9 cellular contexts compared by ENCODE assay signal in genomic region chr19:8575467-8575997, GRCh38. TPM values are rescaled to one million over a fixed set of nuclear protein-coding genes. Genes with fewer than 3 reads are reported as not detected.
DNase-seq lines count a peak whose midpoint lies in the region; ATAC-seq and TF ChIP-seq lines count a peak whose summit lies in the region.
"Had no signal": no experiment of that assay in that cellular context is flagged by ENCODE, and none has a peak within 500 bp of the region (broad histone marks: within the 10 kb centered on the region; RNA-seq: fewer than 3 reads in every experiment).

No MANE protein-coding gene starts in this region.

- DNase-seq in heart left ventricle (peak in 1 of 5 donors; percentile 42), right atrium auricular region (ENCODE audit: low spot score) (no peak), right cardiac atrium (peak in 1 of 3 donors; percentile 61), upper lobe of left lung (peak in 1 of 2 donors; percentile 56), tibial artery (no peak), NCI-H345 (lab: John Stamatoyannopoulos, UW) (no peak), Kasumi-1 (lab: John Stamatoyannopoulos, UW) (no peak)
- DNase-seq in activated CD8-positive, alpha-beta memory T cell treated with anti-CD3 and anti-CD28 coated beads, Interleukin-2, amount 10 ng/mL, durations not matched to agents 7 days and 5 days, result peak; percentile 84

- intact Hi-C loops in heart left ventricle (cut with DNase I) (loop anchor here in 4 of 10 donors (5.0 to 10.0 kb wide), 2 partner anchors 221 to 223 kb away; no protein-coding TSS in a partner anchor), right cardiac atrium (cut with DNase I) (loop anchor here in 1 of 4 donors (5.0 kb wide), 1 partner anchor 223 kb away; no protein-coding TSS in a partner anchor), tibial artery (cut with DNase I; ENCODE audit: low total_unique reads) (no loop called here)

- TF ChIP-seq POLR2A in heart left ventricle (IDR thresholded peaks at IDR 0.05) (no peak), upper lobe of left lung (IDR thresholded peaks at IDR 0.05) (peak in 1 of 4 donors; percentile 15)

- H3K4me3 Mint-ChIP-seq in activated CD8-positive, alpha-beta memory T cell treated with anti-CD3 and anti-CD28 coated beads, Interleukin-2, amount 10 ng/mL, durations not matched to agents 7 days and 5 days, result peak overlapping the region; percentile 83

- H3K27me3 Mint-ChIP-seq in activated CD8-positive, alpha-beta memory T cell treated with anti-CD3 and anti-CD28 coated beads, Interleukin-2, amount 10 ng/mL, durations not matched to agents 7 days and 5 days, result peaks cover 7% of the 10 kb centered on the region

- TF ChIP-seq EP300 in upper lobe of left lung (IDR thresholded peaks at IDR 0.05), result no peak

- H3K9me3 Mint-ChIP-seq in activated CD8-positive, alpha-beta memory T cell treated with anti-CD3 and anti-CD28 coated beads, Interleukin-2, amount 10 ng/mL, durations not matched to agents 7 days and 5 days (ENCODE audit: low read depth), result no peaks in the 10 kb centered on the region

- H3K4me3 ChIP-seq in heart left ventricle, result peak overlapping the region in 9 of 12 donors; percentile 12 to 73 (median 40)
- H3K4me3 ChIP-seq in right atrium auricular region, result peak overlapping the region in 1 of 2 donors; percentile 39
- H3K4me3 ChIP-seq in right cardiac atrium (ENCODE audit: low read length), result peak overlapping the region; percentile 13
- peak overlapping the region in 3 of 4 donors; percentile 47 to 59 (median 48) for H3K4me3 ChIP-seq in upper lobe of left lung
- peak overlapping the region in 1 of 2 donors; percentile 38 for H3K4me3 ChIP-seq in tibial artery

- H3K36me3 Mint-ChIP-seq in activated CD8-positive, alpha-beta memory T cell treated with anti-CD3 and anti-CD28 coated beads, Interleukin-2, amount 10 ng/mL, durations not matched to agents 7 days and 5 days, result peaks cover 46% of the 10 kb centered on the region

- peaks cover 0 to 28% (median 0%) of the 10 kb centered on the region in 9 donors for H3K27me3 ChIP-seq in heart left ventricle
- no peaks in the 10 kb centered on the region for H3K27me3 ChIP-seq in right atrium auricular region
- H3K27me3 ChIP-seq in right cardiac atrium (ENCODE audit: control insufficient read depth, insufficient read depth), result no peaks in the 10 kb centered on the region
- no peaks in the 10 kb centered on the region for H3K27me3 ChIP-seq in upper lobe of left lung
- peaks cover 0 to 21% of the 10 kb centered on the region in 2 donors for H3K27me3 ChIP-seq in tibial artery

- peaks cover 71% of the 10 kb centered on the region for H3K4me1 Mint-ChIP-seq in activated CD8-positive, alpha-beta memory T cell treated with anti-CD3 and anti-CD28 coated beads, Interleukin-2, amount 10 ng/mL, durations not matched to agents 7 days and 5 days

- no peak for TF ChIP-seq CTCF in heart left ventricle (IDR thresholded peaks at IDR 0.05)
- TF ChIP-seq CTCF in right atrium auricular region (IDR thresholded peaks at IDR 0.05), result no peak
- TF ChIP-seq CTCF in upper lobe of left lung (IDR thresholded peaks at IDR 0.05), result no peak
- TF ChIP-seq CTCF in tibial artery (IDR thresholded peaks at IDR 0.05), result no peak

- peak in 2 of 4 donors; percentile 10 to 41 for ATAC-seq in heart left ventricle
- peak; percentile 45 for ATAC-seq in activated CD8-positive, alpha-beta memory T cell treated with anti-CD3 and anti-CD28 coated beads, Interleukin-2, amount 10 ng/mL, durations not matched to agents 7 days and 5 days
- ATAC-seq in right cardiac atrium, result peak in 1 of 2 donors; percentile 77
- ATAC-seq in upper lobe of left lung (ENCODE audit: low FRiP score in 2 of 2), result peak in 1 of 2 donors; percentile 19

- H3K27ac Mint-ChIP-seq in activated CD8-positive, alpha-beta memory T cell treated with anti-CD3 and anti-CD28 coated beads, Interleukin-2, amount 10 ng/mL, durations not matched to agents 7 days and 5 days, result peak overlapping the region; percentile 97

- 33 to 36% (median 34%) methylated on average over 10 of the region's 10 CpGs for WGBS in heart left ventricle, 4 donors
- 26% methylated on average over 10 of the region's 10 CpGs for WGBS in right cardiac atrium
- 14 to 22% methylated on average over 7 to 9 of the region's 10 CpGs for WGBS in upper lobe of left lung, 2 donors

- CTCF ChIA-PET in activated CD8-positive, alpha-beta memory T cell treated with anti-CD3 and anti-CD28 coated beads, Interleukin-2, amount 10 ng/mL, durations not matched to agents 7 days and 5 days (lab: Charles Lee), result interaction anchor here (1.1 to 9.4 kb wide), 10 partner anchors 11 to 228 kb away, joined by 3 to 216 read pairs (median 6); partner anchors contain the start of genes MARCHF2 and ZNF414

- no peaks in the 10 kb centered on the region for H3K9me3 ChIP-seq in heart left ventricle
- no peaks in the 10 kb centered on the region for H3K9me3 ChIP-seq in right atrium auricular region
- H3K9me3 ChIP-seq in right cardiac atrium (ENCODE audit: control insufficient read depth, low read length), result no peaks in the 10 kb centered on the region
- H3K9me3 ChIP-seq in upper lobe of left lung, result no peaks in the 10 kb centered on the region
- no peaks in the 10 kb centered on the region for H3K9me3 ChIP-seq in tibial artery

- H3K36me3 ChIP-seq in heart left ventricle (no peaks in the 10 kb centered on the region), right atrium auricular region (no peaks in the 10 kb centered on the region), upper lobe of left lung (no peaks in the 10 kb centered on the region), tibial artery (no peaks in the 10 kb centered on the region)

- H3K4me1 ChIP-seq in heart left ventricle (peaks cover 0 to 79% (median 3%) of the 10 kb centered on the region in 12 donors), right atrium auricular region (peaks cover 0 to 10% of the 10 kb centered on the region in 2 donors), right cardiac atrium (ENCODE audit: control insufficient read depth, insufficient read depth, low read length) (no peaks in the 10 kb centered on the region), upper lobe of left lung (peaks cover 34 to 74% (median 57%) of the 10 kb centered on the region in 4 donors), tibial artery (peaks cover 0 to 9% (median 4%) of the 10 kb centered on the region in 4 donors)

- H3K27ac ChIP-seq in heart left ventricle, result peak overlapping the region in 1 of 12 donors; percentile 83
- H3K27ac ChIP-seq in right atrium auricular region, result no peak overlapping the region
- H3K27ac ChIP-seq in right cardiac atrium (ENCODE audit: low read length), result no peak overlapping the region
- peak overlapping the region; percentile 75 to 89 (median 81) for H3K27ac ChIP-seq in upper lobe of left lung
- H3K27ac ChIP-seq in tibial artery, result no peak overlapping the region
- H3K27ac ChIP-seq: KMS-11 had no signal

RNA-seq across cellular contexts. Expression of gene MYO1F, which starts 1.7 kb away (rescaled TPM):
- total RNA-seq in heart left ventricle (10 to 100 TPM in 2 of 9 donors, 1 to 10 TPM in 7; 1.8 to 56.6 (median 5.0) TPM), right atrium auricular region (10 to 100 TPM in 1 of 2 donors, 1 to 10 TPM in 1; 4.4 to 10.8 TPM), right cardiac atrium (10 to 100 TPM; 11.3 to 23.2 (median 15.3) TPM), upper lobe of left lung (100 to 1,000 TPM in 4 of 6 donors, 10 to 100 TPM in 2; 47.3 to 246 (median 127) TPM)
- polyA plus RNA-seq in heart left ventricle (1 to 10 TPM; 4.2 to 4.7 TPM), right cardiac atrium (9.3 TPM)
- total RNA-seq in activated CD8-positive, alpha-beta memory T cell treated with anti-CD3 and anti-CD28 coated beads, Interleukin-2, amount 10 ng/mL, durations not matched to agents 7 days and 5 days, result 100 to 1,000 TPM; 250 to 441 TPM

RNA-seq across cellular contexts. Expression of gene ADAMTS10, which starts 35.0 kb away (rescaled TPM):
- 10 to 100 TPM in 1 of 9 donors, 1 to 10 TPM in 8; 4.3 to 14.1 (median 7.4) TPM for total RNA-seq in heart left ventricle
- polyA plus RNA-seq in heart left ventricle, result 10 to 100 TPM in 1 of 2 donors, 1 to 10 TPM in 1; 6.9 to 14.7 TPM
- total RNA-seq in right atrium auricular region, result 10 to 100 TPM; 13.1 to 14.9 TPM
- total RNA-seq in activated CD8-positive, alpha-beta memory T cell treated with anti-CD3 and anti-CD28 coated beads, Interleukin-2, amount 10 ng/mL, durations not matched to agents 7 days and 5 days, result 1 to 10 TPM; 1.2 to 3.3 TPM
- total RNA-seq in right cardiac atrium, result 10 to 100 TPM; 16.1 to 29.3 (median 22.0) TPM
- 18.1 TPM for polyA plus RNA-seq in right cardiac atrium
- total RNA-seq in upper lobe of left lung, result 100 to 1,000 TPM in 1 of 6 donors, 10 to 100 TPM in 5; 11.9 to 103 (median 19.8) TPM

RNA-seq across cellular contexts. Expression of gene NFILZ, which starts 54.9 kb away (rescaled TPM):
- total RNA-seq in heart left ventricle (not detected), right atrium auricular region (not detected), right cardiac atrium (not detected), upper lobe of left lung (not detected)
- polyA plus RNA-seq in heart left ventricle (not detected), right cardiac atrium (not detected)
- total RNA-seq in activated CD8-positive, alpha-beta memory T cell treated with anti-CD3 and anti-CD28 coated beads, Interleukin-2, amount 10 ng/mL, durations not matched to agents 7 days and 5 days, result not detected

Comparison
In these comparisons a context has a peak if more than half of its experiments do, and no peak if none do; other contexts are left out.
1. H3K27ac ChIP-seq: peak in upper lobe of left lung (4 of 4); none in right atrium auricular region (0 of 2), right cardiac atrium (single experiment) and tibial artery (0 of 2).